10 cellular contexts compared by ENCODE assay signal in the genomic region with DNA sequence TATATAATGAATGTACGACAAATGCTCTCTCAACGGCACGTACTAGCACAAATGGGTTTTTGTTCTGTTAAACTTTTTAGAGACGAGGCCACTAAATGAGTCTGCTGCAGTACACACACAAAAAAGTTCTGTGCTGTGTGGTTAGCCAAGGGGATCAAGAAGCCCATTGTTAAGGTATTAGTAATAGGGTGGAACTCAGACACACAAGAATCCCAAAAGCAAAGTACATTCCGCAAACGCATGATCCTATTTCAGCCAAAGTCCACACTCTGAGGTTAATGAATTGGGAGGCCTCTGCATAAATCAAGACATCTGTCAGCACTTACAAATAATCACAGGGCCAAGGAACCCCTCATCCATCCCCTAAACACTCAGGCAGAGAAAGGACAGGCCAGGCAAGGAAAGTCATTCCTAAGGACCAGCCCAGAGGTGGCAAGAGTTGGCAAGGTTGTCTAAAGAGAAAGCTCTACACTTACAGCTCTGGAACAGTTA. TPM values are rescaled to one million over a fixed set of nuclear protein-coding genes. Genes with fewer than 3 reads are reported as not detected.
DNase-seq lines count a peak whose midpoint lies in the region; ATAC-seq, FAIRE-seq and TF ChIP-seq lines count a peak whose summit lies in the region.
"Had no signal": no experiment of that assay in that cellular context is flagged by ENCODE, and none has a peak within 500 bp of the region (broad histone marks: within the 10 kb centered on the region; RNA-seq: fewer than 3 reads in every experiment).

No MANE protein-coding gene starts in this region.

- no peak overlapping the region for H3K4me3 ChIP-seq in RWPE2 (ENCODE audit: severe bottlenecking)
- peak overlapping the region; percentile 41 for H3K4me3 ChIP-seq in fibroblast of the aortic adventitia (ENCODE audit: low read depth, low read length)
- no peak overlapping the region for H3K4me3 ChIP-seq in effector memory CD4-positive, alpha-beta T cell (ENCODE audit: insufficient read depth, low read depth, low read length, poor library complexity, severe bottlenecking)

- peaks cover 50% of the 10 kb centered on the region for H3K4me1 ChIP-seq in RWPE2 (ENCODE audit: insufficient read depth, poor library complexity, severe bottlenecking)
- no peaks in the 10 kb centered on the region for H3K4me1 ChIP-seq in effector memory CD4-positive, alpha-beta T cell (ENCODE audit: control insufficient read depth, insufficient read depth, low read length, poor library complexity, severe bottlenecking)

- peak overlapping the region; percentile 99 for H3K27ac ChIP-seq in RWPE2 (ENCODE audit: poor library complexity, severe bottlenecking)
- no peak overlapping the region for H3K27ac ChIP-seq in effector memory CD4-positive, alpha-beta T cell (ENCODE audit: insufficient read depth, low read length, poor library complexity, severe bottlenecking)

- no peaks in the 10 kb centered on the region for H3K27me3 ChIP-seq in RWPE2 (ENCODE audit: insufficient read depth, poor library complexity, severe bottlenecking)
- no peaks in the 10 kb centered on the region for H3K27me3 ChIP-seq in effector memory CD4-positive, alpha-beta T cell (replicated peaks; ENCODE audit: control insufficient read depth, insufficient read depth, low read length, poor library complexity, severe bottlenecking)

- H3K9me3 ChIP-seq in RWPE2 (ENCODE audit: severe bottlenecking): no peaks in the 10 kb centered on the region
- H3K9me3 ChIP-seq in effector memory CD4-positive, alpha-beta T cell (ENCODE audit: control insufficient read depth, low read length): no peaks in the 10 kb centered on the region

- peak; percentile 94 for ATAC-seq in RWPE2 (ENCODE audit: low read depth)

- FAIRE-seq in GM19239 (lab: Jason Lieb, UNC): no peak

- H3K36me3 ChIP-seq in RWPE2 (ENCODE audit: low read depth): peaks cover 14% of the 10 kb centered on the region; the same call in 1 of the 2 replicates
- H3K36me3 ChIP-seq in effector memory CD4-positive, alpha-beta T cell (ENCODE audit: control insufficient read depth, insufficient read depth, low read length): no peaks in the 10 kb centered on the region

- TF ChIP-seq CTCF in RWPE2 (IDR thresholded peaks at IDR 0.05; ENCODE audit: poor library complexity, severe bottlenecking) (no peak), fibroblast of the aortic adventitia (IDR thresholded peaks at IDR 0.05; ENCODE audit: insufficient read depth, low read length) (no peak)

- DNase-seq in EH (ENCODE audit: low read depth) (peak; percentile 94), RWPE2 (ENCODE audit: low spot score) (no peak), fibroblast of the aortic adventitia (ENCODE audit: low read depth) (peak; percentile 97), renal cortical epithelial cell (ENCODE audit: low read depth) (peak; percentile 100), GM19239 (ENCODE audit: insufficient read length, low spot score) (no peak), NCI-H1417 (lab: John Stamatoyannopoulos, UW) (no peak), GF-D8 (lab: John Stamatoyannopoulos, UW) (no peak)
- DNase-seq in effector memory CD4-positive, alpha-beta T cell: no peak
- DNase-seq: hypothalamus; stimulated activated CD8-positive, alpha-beta memory T cell treated with anti-CD3 and anti-CD28 coated beads, Interleukin-4, amount 100 ng/mL, for 48 hours had no signal

RNA-seq across cellular contexts. Expression of a gene that starts 12.1 kb away (rescaled TPM):
- total RNA-seq in fibroblast of the aortic adventitia (ENCODE audit: low replicate concordance) (6.7 and 15.0 TPM in 2 replicates), renal cortical epithelial cell (17.0 and 78.3 TPM in 2 replicates)

RNA-seq across cellular contexts. Expression of a gene that starts 12.6 kb away (rescaled TPM):
- total RNA-seq in fibroblast of the aortic adventitia (ENCODE audit: low replicate concordance) (0.33 and 1.2 TPM in 2 replicates), renal cortical epithelial cell (3.3 and 8.6 TPM in 2 replicates)

Comparison
In these comparisons a context has a peak if more than half of its experiments do, and no peak if none do; other contexts are left out.
1. DNase-seq: peak in EH (single experiment), fibroblast of the aortic adventitia (single experiment) and renal cortical epithelial cell (single experiment); none in RWPE2 (single experiment), GM19239 (single experiment), NCI-H1417 (0 of 3), GF-D8 (single experiment) and effector memory CD4-positive, alpha-beta T cell (0 of 3).